In the genomic region with DNA sequence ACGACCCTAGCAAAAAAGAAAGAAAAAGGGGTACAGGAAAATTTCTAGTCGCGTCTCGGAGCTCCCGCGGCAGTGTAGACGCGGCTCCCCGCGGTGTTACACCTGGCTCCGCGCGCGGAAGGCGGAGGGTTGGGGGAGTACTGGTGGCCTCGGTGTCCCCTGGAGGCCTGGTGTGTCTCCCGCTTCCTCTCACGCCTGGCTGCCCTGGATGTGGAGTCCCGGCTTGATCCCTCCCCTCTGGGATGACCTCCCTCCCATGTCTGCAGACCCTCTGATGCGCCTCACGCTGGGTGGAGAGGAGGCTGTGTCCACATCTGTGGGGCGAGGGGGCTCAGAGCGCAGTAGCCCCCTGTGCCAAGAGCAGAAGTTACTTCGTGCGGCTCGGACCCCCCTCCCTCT, we compare ENCODE assay signal across 8 cellular contexts. TPM values are rescaled to one million over a fixed set of nuclear protein-coding genes. Genes with fewer than 3 reads are reported as not detected.
DNase-seq lines count a peak whose midpoint lies in the region; ATAC-seq, FAIRE-seq and TF ChIP-seq lines count a peak whose summit lies in the region.

No MANE protein-coding gene starts in this region.

- H3K4me1 ChIP-seq in stomach smooth muscle (ENCODE audit: control insufficient read depth, insufficient read depth, low read length) (peaks cover 11% of the 10 kb centered on the region), PC-9 (replicated peaks; ENCODE audit: insufficient read depth) (no peaks in the 10 kb centered on the region)

- H3K9me2 ChIP-seq in PC-9 (ENCODE audit: insufficient read depth) = no peaks in the 10 kb centered on the region

- FAIRE-seq in GM19239 (lab: Jason Lieb, UNC) = no peak

- H2AFZ ChIP-seq in PC-9 = no peak overlapping the region

- no peak overlapping the region for H3K9ac ChIP-seq in stomach smooth muscle (ENCODE audit: low read length in 2 of 2)

- DNase-seq in Right ventricle myocardium inferior (ENCODE audit: missing footprints) = peak; percentile 68
- no peak for DNase-seq in cardiac septum (ENCODE audit: low spot score)
- peak; percentile 63 for DNase-seq in activated CD8-positive, alpha-beta memory T cell treated with anti-CD3 and anti-CD28 coated beads, Interleukin-2, amount 50 U/mL, for 48 hours
- no peak for DNase-seq in PC-9
- no peak for DNase-seq in GM19239 (ENCODE audit: insufficient read length, low spot score)

- ATAC-seq in Right ventricle myocardium inferior (no peak), HG03432 (IDR thresholded peaks at IDR 0.05; ENCODE audit: unreplicated experiment) (no peak)

- TF ChIP-seq CTCF in PC-9 (conservative IDR thresholded peaks at IDR 0.05) = no peak

- H3K9me3 ChIP-seq in stomach smooth muscle (ENCODE audit: control insufficient read depth in 2 of 2, low read length in 2 of 2) (no peaks in the 10 kb centered on the region), PC-9 (ENCODE audit: insufficient read depth, low read depth) (no peaks in the 10 kb centered on the region)

- BruUV-seq in PC-9 (replicated peaks; lab: Mats Ljungman, UMichigan) = no TSS peak

- no peak overlapping the region for H3K4me2 ChIP-seq in PC-9

- no peaks in the 10 kb centered on the region for H3F3A ChIP-seq in PC-9 (ENCODE audit: insufficient read depth, low read depth)

- H3K36me3 ChIP-seq in stomach smooth muscle (ENCODE audit: control insufficient read depth in 2 of 2, insufficient read depth in 2 of 2, low read length in 2 of 2) (no peaks in the 10 kb centered on the region), PC-9 (ENCODE audit: low read depth) (no peaks in the 10 kb centered on the region)

- H3K27me3 ChIP-seq in layer of hippocampus (ENCODE audit: control insufficient read depth, insufficient read depth, low read length) = no peaks in the 10 kb centered on the region
- H3K27me3 ChIP-seq in stomach smooth muscle (ENCODE audit: control insufficient read depth in 1 of 2, insufficient read depth in 2 of 2, low read length in 2 of 2) = peaks cover 14 to 28% of the 10 kb centered on the region in 2 donors
- H3K27me3 ChIP-seq in PC-9 (ENCODE audit: insufficient read depth, low read depth) = no peaks in the 10 kb centered on the region

- CTCF ChIA-PET in PC-9 (lab: Charles Lee) = no interaction called here

- POLR2A ChIA-PET in PC-9 (lab: Charles Lee; ENCODE audit: unreplicated experiment) = no interaction called here

- no peaks in the 10 kb centered on the region for H3K79me2 ChIP-seq in PC-9 (ENCODE audit: low read depth)

- H3K4me3 ChIP-seq in stomach smooth muscle (ENCODE audit: low read length in 2 of 2) = peak overlapping the region; percentile 36 to 52
- no peak overlapping the region for H3K4me3 ChIP-seq in PC-9

- no peaks in the 10 kb centered on the region for H4K20me1 ChIP-seq in PC-9 (ENCODE audit: insufficient read depth)

- intact Hi-C loops in Right ventricle myocardium inferior (cut with DNase I) (no loop called here), cardiac septum (cut with DNase I) (loop anchor here (10.0 kb wide), 1 partner anchor 231 kb away; a partner anchor contains a TSS), PC-9 (cut with micrococcal nuclease; ENCODE audit: unreplicated experiment) (loop anchor here (10.0 kb wide), 1 partner anchor 231 kb away; a partner anchor contains a TSS)

- peak overlapping the region; percentile 84 for H3K27ac ChIP-seq in layer of hippocampus (ENCODE audit: low read depth, low read length)
- H3K27ac ChIP-seq in stomach smooth muscle (ENCODE audit: low read length) = no peak overlapping the region
- H3K27ac ChIP-seq in PC-9 = no peak overlapping the region

RNA-seq across cellular contexts. Expression of a gene that starts 1.2 kb away (rescaled TPM):
- total RNA-seq in Right ventricle myocardium inferior (0.87 TPM), cardiac septum (0.73 TPM), PC-9 (2021) (0.07 and 0.23 TPM in 2 replicates)

Comparison
In these comparisons a context has a peak if more than half of its experiments do, and no peak if none do; other contexts are left out.
1. DNase-seq: peak in Right ventricle myocardium inferior (single experiment) and activated CD8-positive, alpha-beta memory T cell treated with anti-CD3 and anti-CD28 coated beads, Interleukin-2, amount 50 U/mL, for 48 hours (single experiment); none in cardiac septum (single experiment), PC-9 (0 of 2) and GM19239 (single experiment).